Comparison of ENCODE assay signal across 12 cellular contexts in genomic region chr1:201675143-201675542, GRCh38.
DNase-seq lines count a peak whose midpoint lies in the region; ATAC-seq and FAIRE-seq lines count a peak whose summit lies in the region.
"Had no signal": no experiment of that assay in that cellular context is flagged by ENCODE, and none has a peak within 500 bp of the region (broad histone marks: within the 10 kb centered on the region; RNA-seq: fewer than 3 reads in every experiment).

No MANE protein-coding gene starts in this region.

- H3K27ac ChIP-seq in ACC112 (ENCODE audit: low read depth, low read length) (0 out of 2 replicates have a peak overlapping the region, but pooled peaks have one; percentile 15), cingulate gyrus (ENCODE audit: low read depth, low read length) (peak overlapping the region; percentile 39), mesenchymal stem cell (ENCODE audit: low read length, poor library complexity, severe bottlenecking) (no peak overlapping the region)

- H3K23ac ChIP-seq in mesenchymal stem cell (ENCODE audit: low read length in 2 of 2) = no peak overlapping the region

- H2BK5ac ChIP-seq in mesenchymal stem cell (ENCODE audit: low read depth, low read length, poor library complexity, severe bottlenecking) = no peak overlapping the region

- no peak overlapping the region for H3K14ac ChIP-seq in mesenchymal stem cell (ENCODE audit: low read length in 2 of 2)

- no peaks in the 10 kb centered on the region for H3K27me3 ChIP-seq in ACC112 (ENCODE audit: insufficient read depth, low read length)
- H3K27me3 ChIP-seq in mesenchymal stem cell (ENCODE audit: control insufficient read depth in 1 of 2, insufficient read depth in 1 of 2, low read length in 2 of 2) = no peaks in the 10 kb centered on the region
- H3K27me3 ChIP-seq: gastroesophageal sphincter, uterus had no signal

- no peak overlapping the region for H2BK15ac ChIP-seq in mesenchymal stem cell (ENCODE audit: low read depth, poor library complexity, severe bottlenecking)

- H4K8ac ChIP-seq in mesenchymal stem cell (ENCODE audit: low read length) = no peak overlapping the region

- H3K4ac ChIP-seq in mesenchymal stem cell (ENCODE audit: low read depth in 1 of 2, low read length in 2 of 2) = peak overlapping the region in 1 of 2 experiments; percentile 57

- WGBS in mesenchymal stem cell = 61% methylated on average over 5 of the region's 5 CpGs

- peaks cover 25% of the 10 kb centered on the region for H3K4me1 ChIP-seq in ACC112 (ENCODE audit: control insufficient read depth, insufficient read depth, low read length, unreplicated experiment)
- peaks cover 24% of the 10 kb centered on the region for H3K4me1 ChIP-seq in mesenchymal stem cell (ENCODE audit: control insufficient read depth, insufficient read depth, low read depth, low read length)
- H3K4me1 ChIP-seq: uterus had no signal

- no peaks in the 10 kb centered on the region for H3K9me3 ChIP-seq in mesenchymal stem cell (ENCODE audit: control insufficient read depth, low read length)
- H3K9me3 ChIP-seq: gastroesophageal sphincter, uterus had no signal

- H2BK120ac ChIP-seq in mesenchymal stem cell (ENCODE audit: low read depth, low read length) = no peak overlapping the region

- no peak for FAIRE-seq in GM19239 (lab: Jason Lieb, UNC)

- H3K36me3 ChIP-seq in ACC112 (ENCODE audit: insufficient read depth, low read length) (peaks cover 22% of the 10 kb centered on the region; the same call in 1 of the 2 replicates), mesenchymal stem cell (ENCODE audit: control insufficient read depth in 1 of 2, insufficient read depth in 2 of 2, low read depth in 1 of 2, low read length in 2 of 2) (peaks cover 0 to 53% of the 10 kb centered on the region in 2 experiments)
- H3K36me3 ChIP-seq: gastroesophageal sphincter, uterus had no signal

- H3K79me2 ChIP-seq in ACC112 (ENCODE audit: control insufficient read depth, insufficient read depth, low read length, unreplicated experiment) = peaks cover 98% of the 10 kb centered on the region

- in situ Hi-C loops in KBM-7 (cut with MboI; ENCODE audit: low pct_unique_long_range_greater_than_20kb, low sequenced_read_pairs) = no loop called here

- H3K79me1 ChIP-seq in mesenchymal stem cell (replicated peaks; ENCODE audit: low read length, poor library complexity, severe bottlenecking) = peaks cover 36% of the 10 kb centered on the region

- peak overlapping the region in 1 of 2 experiments; percentile 89 for H3K18ac ChIP-seq in mesenchymal stem cell (ENCODE audit: low read depth in 1 of 2, low read length in 2 of 2)

- DNase-seq in KBM-7 = peak; percentile 35
- peak; percentile 45 for DNase-seq in mesenchymal stem cell
- DNase-seq in stimulated activated CD4-positive, alpha-beta T cell treated with anti-CD3 and anti-CD28 coated beads, Interleukin-4, amount 100 ng/mL, for 4 hours = no peak
- no peak for DNase-seq in GM19239 (ENCODE audit: insufficient read length, low spot score)
- DNase-seq: left colon, NCI-H187, uterus had no signal

- no peak overlapping the region for H4K91ac ChIP-seq in mesenchymal stem cell (ENCODE audit: low read length)

- no peak for ATAC-seq in HG02938 (IDR thresholded peaks at IDR 0.05; ENCODE audit: unreplicated experiment)
- ATAC-seq in GM18907 (IDR thresholded peaks at IDR 0.05; ENCODE audit: unreplicated experiment) = no peak
- ATAC-seq: gastroesophageal sphincter had no signal

- H3K9ac ChIP-seq in mesenchymal stem cell (ENCODE audit: low read length) = no peak overlapping the region

- H3K4me3 ChIP-seq in ACC112 (ENCODE audit: low read depth, low read length) (no peak overlapping the region), mesenchymal stem cell (ENCODE audit: insufficient read depth in 1 of 2, low read depth in 1 of 2, low read length in 2 of 2) (no peak overlapping the region)
- H3K4me3 ChIP-seq: gastroesophageal sphincter, uterus had no signal

- H3K4me2 ChIP-seq in mesenchymal stem cell (ENCODE audit: low read length, poor library complexity, severe bottlenecking) = no peak overlapping the region

- no peak overlapping the region for H2AK5ac ChIP-seq in mesenchymal stem cell (ENCODE audit: low read length, severe bottlenecking)

- H2AFZ ChIP-seq in ACC112 (ENCODE audit: low read length, unreplicated experiment) (no peak overlapping the region), mesenchymal stem cell (ENCODE audit: low read depth, low read length) (no peak overlapping the region)

- no peak overlapping the region for H2BK12ac ChIP-seq in mesenchymal stem cell (ENCODE audit: low read length in 2 of 2)

Comparison
In these comparisons a context has a peak if more than half of its experiments do, and no peak if none do; other contexts are left out.
1. DNase-seq: peak in KBM-7 (single experiment) and mesenchymal stem cell (single experiment); none in stimulated activated CD4-positive, alpha-beta T cell treated with anti-CD3 and anti-CD28 coated beads, Interleukin-4, amount 100 ng/mL, for 4 hours (0 of 2) and GM19239 (single experiment).